21 cellular contexts compared by ENCODE assay signal in genomic region chr4:142297313-142297712, GRCh38.
DNase-seq lines count a peak whose midpoint lies in the region; ATAC-seq and TF ChIP-seq lines count a peak whose summit lies in the region.
"Had no signal": no experiment of that assay in that cellular context is flagged by ENCODE, and none has a peak within 500 bp of the region (broad histone marks: within the 10 kb centered on the region; RNA-seq: fewer than 3 reads in every experiment).

No MANE protein-coding gene starts in this region.

- TF ChIP-seq POLR2A in esophagus muscularis mucosa (IDR thresholded peaks at IDR 0.05; ENCODE audit: low read depth) = no peak

- peaks cover 9% of the 10 kb centered on the region; the same call in 1 of the 2 replicates for H3K4me1 Mint-ChIP-seq in WTC11
- H3K4me1 Mint-ChIP-seq in endodermal cell = peaks cover 24% of the 10 kb centered on the region
- H3K4me1 Mint-ChIP-seq: B cell had no signal

- no peak for TF ChIP-seq EP300 in esophagus muscularis mucosa (IDR thresholded peaks at IDR 0.05)

- WGBS in endodermal cell (ENCODE audit: insufficient coverage in 1 of 2, insufficient read length in 1 of 2), 2 experiments = 55 to 71% methylated on average over 3 of the region's 4 CpGs
- no CpG with 5 or more reads among the region's 4 CpGs for WGBS in mesendoderm (ENCODE audit: extremely low coverage, insufficient coverage, low lambda C conversion rate)
- 94% methylated on average over 4 of the region's 4 CpGs for WGBS in esophagus muscularis mucosa

- no peaks in the 10 kb centered on the region for H3K79me1 ChIP-seq in mesendoderm (ENCODE audit: low read length)

- no peak overlapping the region for H2BK5ac ChIP-seq in mesendoderm (ENCODE audit: low read length)

- POLR2A ChIA-PET in WTC11 (lab: Charles Lee) = no interaction called here

- no peak for TF ChIP-seq CTCF in WTC11 (IDR thresholded peaks at IDR 0.05)
- TF ChIP-seq CTCF in endodermal cell (conservative IDR thresholded peaks at IDR 0.05) = no peak
- no peak for TF ChIP-seq CTCF in esophagus muscularis mucosa (IDR thresholded peaks at IDR 0.05)

- H2BK15ac ChIP-seq in mesendoderm (replicated peaks; ENCODE audit: low read depth) = no peak overlapping the region

- no peak overlapping the region for H3K27ac ChIP-seq in endodermal cell (ENCODE audit: low read depth, low read length)
- H3K27ac ChIP-seq in mesendoderm (ENCODE audit: low read depth, low read length) = peak overlapping the region; percentile 38
- H3K27ac ChIP-seq in esophagus muscularis mucosa (replicated peaks in 1 of 4) = no peak overlapping the region
- H3K27ac ChIP-seq: 22Rv1, BLaER1, C4-2B had no signal

- H3K9me3 Mint-ChIP-seq in WTC11 (peaks cover 7% of the 10 kb centered on the region), endodermal cell (peaks cover 10% of the 10 kb centered on the region)
- H3K9me3 Mint-ChIP-seq: CD8-positive, alpha-beta T cell had no signal

- H3K9ac ChIP-seq in endodermal cell (ENCODE audit: extremely low read depth, low read length, poor library complexity, severe bottlenecking) (no peak overlapping the region), mesendoderm (ENCODE audit: low read length) (no peak overlapping the region)
- H3K9ac ChIP-seq: BLaER1 had no signal

- no peaks in the 10 kb centered on the region for H3K36me3 ChIP-seq in endodermal cell (ENCODE audit: control insufficient read depth, insufficient read depth, low read length)
- H3K36me3 ChIP-seq in mesendoderm (ENCODE audit: control insufficient read depth, insufficient read depth, low read length) = no peaks in the 10 kb centered on the region
- no peaks in the 10 kb centered on the region for H3K36me3 ChIP-seq in MG63
- no peaks in the 10 kb centered on the region for H3K36me3 ChIP-seq in esophagus muscularis mucosa
- H3K36me3 ChIP-seq: BLaER1 had no signal

- no peak overlapping the region for H3K18ac ChIP-seq in mesendoderm (ENCODE audit: low read length)

- peaks cover 21% of the 10 kb centered on the region for H3K9me3 ChIP-seq in endodermal cell (ENCODE audit: control insufficient read depth, low read length)
- no peaks in the 10 kb centered on the region for H3K9me3 ChIP-seq in MG63
- no peaks in the 10 kb centered on the region for H3K9me3 ChIP-seq in esophagus muscularis mucosa
- H3K9me3 ChIP-seq: BLaER1, Caco-2 had no signal

- no peak overlapping the region for H3K4me2 ChIP-seq in mesendoderm (ENCODE audit: low read length)
- H3K4me2 ChIP-seq: BLaER1 had no signal

- H4K5ac ChIP-seq in mesendoderm (ENCODE audit: low read length) = no peak overlapping the region

- no peaks in the 10 kb centered on the region for H3K4me1 ChIP-seq in endodermal cell (ENCODE audit: control insufficient read depth, insufficient read depth, low read length)
- H3K4me1 ChIP-seq in mesendoderm (ENCODE audit: control insufficient read depth, low read depth, low read length) = no peaks in the 10 kb centered on the region
- H3K4me1 ChIP-seq in esophagus muscularis mucosa = no peaks in the 10 kb centered on the region
- H3K4me1 ChIP-seq: BLaER1, Caco-2 had no signal

- no peak overlapping the region for H2BK120ac ChIP-seq in mesendoderm (ENCODE audit: low read depth, low read length)

- H4K8ac ChIP-seq in mesendoderm (ENCODE audit: low read depth, low read length) = no peak overlapping the region

- H3K27ac Mint-ChIP-seq in WTC11 (no peak overlapping the region), endodermal cell (peak overlapping the region; percentile 10)
- H3K27ac Mint-ChIP-seq: B cell; CD8-positive, alpha-beta T cell had no signal

- peak overlapping the region; percentile 6 for H3K4me3 ChIP-seq in endodermal cell (ENCODE audit: low read length)
- H3K4me3 ChIP-seq in mesendoderm (ENCODE audit: low read length) = no peak overlapping the region
- no peak overlapping the region for H3K4me3 ChIP-seq in MG63
- no peak overlapping the region for H3K4me3 ChIP-seq in esophagus muscularis mucosa
- H3K4me3 ChIP-seq: BLaER1 had no signal

- no peak overlapping the region for H3K4ac ChIP-seq in mesendoderm (ENCODE audit: low read depth, low read length)

- CTCF ChIA-PET in WTC11 (lab: Charles Lee) = no interaction called here

- H3K27me3 ChIP-seq in endodermal cell (ENCODE audit: control insufficient read depth, insufficient read depth, low read length, poor library complexity, severe bottlenecking) (no peaks in the 10 kb centered on the region), mesendoderm (ENCODE audit: insufficient read depth, low read length, poor library complexity) (no peaks in the 10 kb centered on the region), MG63 (no peaks in the 10 kb centered on the region), esophagus muscularis mucosa (no peaks in the 10 kb centered on the region)
- H3K27me3 ChIP-seq: BLaER1 had no signal

- DNase-seq in ELF-1 (ENCODE audit: low read depth, low spot score) (peak; percentile 9), WTC11 (ENCODE audit: low spot score) (no peak), endodermal cell (peak; percentile 79), mesendoderm (peak; percentile 95), MG63 (no peak), dedifferentiated amniotic fluid mesenchymal stem cell (ENCODE audit: extremely low spot score) (no peak), GM19238 (ENCODE audit: insufficient read length, low spot score) (no peak), esophagus muscularis mucosa (ENCODE audit: extremely low spot score) (no peak)
- DNase-seq: Caco-2; CD4-positive, CD25-positive, alpha-beta regulatory T cell; CD8-positive, alpha-beta T cell; DMS153; DND-41; GF-D8; GOT3; H7; HCEC 1CT had no signal

- H3K56ac ChIP-seq in mesendoderm (ENCODE audit: low read length) = no peak overlapping the region

- H2AK5ac ChIP-seq in mesendoderm (ENCODE audit: low read length) = no peak overlapping the region

- H3K4me3 Mint-ChIP-seq in WTC11 (no peak overlapping the region), endodermal cell (no peak overlapping the region)
- H3K4me3 Mint-ChIP-seq: B cell; CD4-positive, CD25-positive, alpha-beta regulatory T cell; CD8-positive, alpha-beta T cell had no signal

- no peak overlapping the region for H3K23ac ChIP-seq in mesendoderm (ENCODE audit: low read length)

- H3K36me3 Mint-ChIP-seq in WTC11 (no peaks in the 10 kb centered on the region), endodermal cell (ENCODE audit: low read depth) (peaks cover 4% of the 10 kb centered on the region)

- intact Hi-C loops in esophagus muscularis mucosa (cut with DNase I) = no loop called here

- no peaks in the 10 kb centered on the region for H3K27me3 Mint-ChIP-seq in WTC11 (ENCODE audit: low read depth)
- no peaks in the 10 kb centered on the region for H3K27me3 Mint-ChIP-seq in endodermal cell (ENCODE audit: insufficient read depth)
- H3K27me3 Mint-ChIP-seq: B cell; CD4-positive, CD25-positive, alpha-beta regulatory T cell had no signal

- H3K79me2 ChIP-seq in mesendoderm (ENCODE audit: control insufficient read depth, insufficient read depth, low read length) = no peaks in the 10 kb centered on the region

- ATAC-seq in WTC11 = peak; percentile 65
- ATAC-seq: CD8-positive, alpha-beta T cell had no signal

TF ChIP-seq in WTC11, 78 proteins besides CTCF, POLR2A, EP300 and RAD21:
- TF ChIP-seq ZNF532 (CRISPR knock-in tag; IDR thresholded peaks at IDR 0.05; ENCODE audit: borderline replicate concordance) (no peak), SP1 (CRISPR knock-in tag; conservative IDR thresholded peaks at IDR 0.05) (no peak), CBFB (CRISPR knock-in tag; IDR thresholded peaks at IDR 0.05; ENCODE audit: low read depth) (no peak), NFYB (CRISPR knock-in tag; conservative IDR thresholded peaks at IDR 0.05; ENCODE audit: low read depth) (no peak), OVOL2 (CRISPR knock-in tag; IDR thresholded peaks at IDR 0.05; ENCODE audit: borderline replicate concordance) (no peak), IRF2 (CRISPR knock-in tag; IDR thresholded peaks at IDR 0.05; ENCODE audit: borderline replicate concordance, low read depth) (no peak), ELF4 (CRISPR knock-in tag; IDR thresholded peaks at IDR 0.05; ENCODE audit: low read depth) (no peak), ESRRA (CRISPR knock-in tag; IDR thresholded peaks at IDR 0.05; ENCODE audit: borderline replicate concordance) (no peak), HMGA2 (CRISPR knock-in tag; IDR thresholded peaks at IDR 0.05) (no peak), TP53 (CRISPR knock-in tag; IDR thresholded peaks at IDR 0.05) (no peak), ZMAT4 (CRISPR knock-in tag; IDR thresholded peaks at IDR 0.05) (no peak)

Comparison
In these comparisons a context has a peak if more than half of its experiments do, and no peak if none do; other contexts are left out.
1. DNase-seq: peak in ELF-1 (single experiment), endodermal cell (single experiment) and mesendoderm (single experiment); none in WTC11 (single experiment), MG63 (single experiment), dedifferentiated amniotic fluid mesenchymal stem cell (single experiment), GM19238 (single experiment) and esophagus muscularis mucosa (single experiment).